8 cellular contexts compared by ENCODE assay signal in genomic region chr1:8815582-8816285, GRCh38. TPM values are rescaled to one million over a fixed set of nuclear protein-coding genes. Genes with fewer than 3 reads are reported as not detected.
A peak's percentile ranks its signal among the peaks of the same experiment; 100 is the strongest.
DNase-seq lines count a peak whose midpoint lies in the region; ATAC-seq and TF ChIP-seq lines count a peak whose summit lies in the region.

No MANE protein-coding gene starts in this region.

- H3K9me2 ChIP-seq in OCI-LY7 (ENCODE audit: insufficient read depth, low read length): no peaks in the 10 kb centered on the region

- H4K20me1 ChIP-seq in OCI-LY7 (ENCODE audit: insufficient read depth, low read length): peaks cover 20% of the 10 kb centered on the region

- H2AFZ ChIP-seq in OCI-LY7 (ENCODE audit: low read length): no peak overlapping the region

- H3K4me2 ChIP-seq in OCI-LY7 (ENCODE audit: low read length): peak overlapping the region; percentile 97

- peak overlapping the region; percentile 89 for H3K4me3 Mint-ChIP-seq in activated CD4-positive, alpha-beta T cell treated with anti-CD3 and anti-CD28 coated beads, Interleukin-2, amount 10 ng/mL, durations not matched to agents 7 days and 5 days
- peak overlapping the region; percentile 91 to 94 for H3K4me3 Mint-ChIP-seq in effector memory CD8-positive, alpha-beta T cell
- H3K4me3 Mint-ChIP-seq in natural killer cell: peak overlapping the region; percentile 94

- H3K36me3 ChIP-seq in OCI-LY7 (ENCODE audit: insufficient read depth, low read length): 0 out of 2 replicates have a peak, but pooled peaks cover 3% of the 10 kb centered on the region

- peaks cover 35% of the 10 kb centered on the region for H3K4me1 ChIP-seq in OCI-LY7 (ENCODE audit: insufficient read depth, low read length, poor library complexity, severe bottlenecking)

- H3K27ac Mint-ChIP-seq in activated CD4-positive, alpha-beta T cell treated with anti-CD3 and anti-CD28 coated beads, Interleukin-2, amount 10 ng/mL, durations not matched to agents 7 days and 5 days: peak overlapping the region; percentile 97
- peak overlapping the region; percentile 97 to 98 for H3K27ac Mint-ChIP-seq in effector memory CD8-positive, alpha-beta T cell
- H3K27ac Mint-ChIP-seq in natural killer cell: peak overlapping the region; percentile 92 to 95

- H3K36me3 Mint-ChIP-seq in activated CD4-positive, alpha-beta T cell treated with anti-CD3 and anti-CD28 coated beads, Interleukin-2, amount 10 ng/mL, durations not matched to agents 7 days and 5 days (ENCODE audit: low read depth): peaks cover 2% of the 10 kb centered on the region
- peaks cover 21% of the 10 kb centered on the region for H3K36me3 Mint-ChIP-seq in effector memory CD8-positive, alpha-beta T cell (ENCODE audit: insufficient read depth)
- H3K36me3 Mint-ChIP-seq in natural killer cell: no peaks in the 10 kb centered on the region

- H3K9me3 ChIP-seq in OCI-LY7 (ENCODE audit: low read length): no peaks in the 10 kb centered on the region

- H3K27me3 Mint-ChIP-seq in activated CD4-positive, alpha-beta T cell treated with anti-CD3 and anti-CD28 coated beads, Interleukin-2, amount 10 ng/mL, durations not matched to agents 7 days and 5 days: peaks cover 5% of the 10 kb centered on the region
- peaks cover 0 to 5% of the 10 kb centered on the region in 2 donors for H3K27me3 Mint-ChIP-seq in effector memory CD8-positive, alpha-beta T cell
- H3K27me3 Mint-ChIP-seq in natural killer cell (ENCODE audit: low read depth in 2 of 2): no peaks in the 10 kb centered on the region

- BruUV-seq in OCI-LY7 (replicated peaks; lab: Mats Ljungman, UMichigan): no TSS peak

- no peak for TF ChIP-seq CTCF in OCI-LY7 (conservative IDR thresholded peaks at IDR 0.05; ENCODE audit: low read length)
- TF ChIP-seq CTCF in natural killer cell (IDR thresholded peaks at IDR 0.05): no peak

- H3K4me1 Mint-ChIP-seq in activated CD4-positive, alpha-beta T cell treated with anti-CD3 and anti-CD28 coated beads, Interleukin-2, amount 10 ng/mL, durations not matched to agents 7 days and 5 days: peaks cover 42% of the 10 kb centered on the region
- H3K4me1 Mint-ChIP-seq in effector memory CD8-positive, alpha-beta T cell (ENCODE audit: low read depth in 2 of 2): peaks cover 24 to 46% of the 10 kb centered on the region in 2 donors
- H3K4me1 Mint-ChIP-seq in natural killer cell: peaks cover 36 to 39% of the 10 kb centered on the region in 2 donors

- H3K79me2 ChIP-seq in OCI-LY7 (ENCODE audit: insufficient read depth, low read depth, low read length): peaks cover 65% of the 10 kb centered on the region

- peak overlapping the region; percentile 81 for H3K27ac ChIP-seq in OCI-LY7 (ENCODE audit: low read depth, low read length, poor library complexity, severe bottlenecking)

- CTCF ChIA-PET in activated CD4-positive, alpha-beta T cell treated with anti-CD3 and anti-CD28 coated beads, Interleukin-2, amount 10 ng/mL, durations not matched to agents 7 days and 5 days (lab: Charles Lee): interaction anchor here (1.4 to 2.6 kb wide), 2 partner anchors 33 to 189 kb away, joined by 3 to 7 read pairs; no protein-coding TSS in a partner anchor
- CTCF ChIA-PET in OCI-LY7 (lab: Charles Lee; ENCODE audit: unreplicated experiment): interaction anchor here (1.4 kb wide), 1 partner anchor 33 kb away, joined by 4 read pairs; no protein-coding TSS in a partner anchor

- intact Hi-C loops in OCI-LY7 (cut with micrococcal nuclease; ENCODE audit: unreplicated experiment) (loop anchor here (2.0 to 5.0 kb wide), 2 partner anchors 63 to 262 kb away; partner anchors contain the start of gene ENO1), natural killer cell (cut with micrococcal nuclease) (loop anchor here (5.0 kb wide), 2 partner anchors 62 to 113 kb away; partner anchors contain the start of gene ENO1)

- H3K9me3 Mint-ChIP-seq in activated CD4-positive, alpha-beta T cell treated with anti-CD3 and anti-CD28 coated beads, Interleukin-2, amount 10 ng/mL, durations not matched to agents 7 days and 5 days: no peaks in the 10 kb centered on the region
- no peaks in the 10 kb centered on the region for H3K9me3 Mint-ChIP-seq in effector memory CD8-positive, alpha-beta T cell
- H3K9me3 Mint-ChIP-seq in natural killer cell: no peaks in the 10 kb centered on the region

- no peak for ATAC-seq in effector memory CD8-positive, alpha-beta T cell (replicated peaks)
- no peak for ATAC-seq in natural killer cell
- no peak for ATAC-seq in GM21528 (IDR thresholded peaks at IDR 0.05; ENCODE audit: low FRiP score, unreplicated experiment)

- POLR2A ChIA-PET in activated CD4-positive, alpha-beta T cell treated with anti-CD3 and anti-CD28 coated beads, Interleukin-2, amount 10 ng/mL, durations not matched to agents 7 days and 5 days (lab: Charles Lee): interaction anchor here (0.5 kb wide), 1 partner anchor 115 kb away, joined by 3 read pairs; no protein-coding TSS in a partner anchor
- POLR2A ChIA-PET in OCI-LY7 (lab: Charles Lee): interaction anchor here (0.6 to 1.8 kb wide), 6 partner anchors 14 to 553 kb away, joined by 3 to 5 read pairs (median 3); no protein-coding TSS in a partner anchor

- no peak for DNase-seq in activated CD4-positive, alpha-beta T cell treated with anti-CD3 and anti-CD28 coated beads, Interleukin-2, amount 10 ng/mL, durations not matched to agents 7 days and 5 days
- no peak for DNase-seq in activated CD4-positive, alpha-beta T cell treated with anti-CD3 and anti-CD28 coated beads, Interleukin-2, amount 50 U/mL, for 1 hour
- DNase-seq in OCI-LY7 (ENCODE audit: low spot score) (peak; percentile 30), natural killer cell (no peak)
- DNase-seq in effector memory CD8-positive, alpha-beta T cell: no peak
- no peak for DNase-seq in activated CD4-positive, CD25-positive, alpha-beta regulatory T cell (lab: John Stamatoyannopoulos, UW)
- no peak for DNase-seq in activated CD4-positive, alpha-beta T cell treated with anti-CD3 and anti-CD28 coated beads, Interleukin-2, amount 50 U/mL, for 48 hours

- H3K4me3 ChIP-seq in OCI-LY7 (ENCODE audit: low read depth, low read length, poor library complexity, severe bottlenecking): peak overlapping the region; percentile 89

RNA-seq across cellular contexts. Expression of gene RERE, which starts 1.7 kb away (rescaled TPM):
- total RNA-seq in activated CD4-positive, alpha-beta T cell treated with anti-CD3 and anti-CD28 coated beads, Interleukin-2, amount 10 ng/mL, durations not matched to agents 7 days and 5 days: 10 to 100 TPM; 68.5 to 68.7 TPM
- 73.1 and 81.5 TPM in 2 replicates for total RNA-seq in OCI-LY7 (2014; rRNA removed; shearing (Covaris generic))
- 183 and 211 TPM in 2 replicates for total RNA-seq in OCI-LY7 (2022)
- 10 to 100 TPM; 67.7 to 76.0 (median 73.0) TPM for total RNA-seq in natural killer cell
